In the genomic region with DNA sequence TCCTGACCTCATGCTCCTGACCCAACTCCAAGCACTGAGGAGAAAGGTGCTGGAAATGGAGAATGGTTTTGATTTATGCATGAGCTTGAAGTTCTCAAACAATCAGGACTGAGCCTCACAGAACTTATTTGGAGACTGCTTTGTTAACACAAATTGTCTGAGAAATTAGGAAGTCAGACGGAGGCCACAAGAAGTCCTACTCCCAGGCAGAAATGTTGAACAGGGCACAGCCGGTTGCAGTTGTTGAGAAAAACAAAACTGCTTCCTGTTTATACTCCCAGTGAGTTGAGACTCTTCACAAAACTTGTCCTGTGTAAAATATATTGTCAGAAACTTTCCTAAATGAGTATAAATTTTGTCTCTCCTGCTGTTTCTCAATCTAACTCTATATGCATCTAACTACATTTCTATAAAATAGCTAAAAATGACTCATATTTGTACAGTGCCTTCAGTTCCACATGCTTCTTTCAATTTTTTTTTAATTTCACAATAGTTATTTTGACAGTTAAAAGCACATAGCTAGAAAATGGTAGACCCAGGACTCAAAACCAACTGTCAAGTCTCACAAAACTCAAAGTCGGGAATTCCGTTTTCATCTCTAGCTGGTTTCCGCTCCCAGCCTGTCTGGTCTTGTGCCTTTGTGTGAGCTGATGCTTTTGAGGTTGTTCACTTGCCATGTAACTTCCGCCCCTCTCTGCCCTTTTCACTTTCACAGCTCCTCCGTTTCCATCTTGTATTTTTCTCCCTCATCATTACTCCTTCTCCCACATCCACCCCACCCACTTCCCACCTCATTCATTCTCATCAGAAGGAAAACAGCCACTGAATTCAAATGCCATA, we compare ENCODE assay signal across 23 cellular contexts.
"Had no signal": no experiment of that assay in that cellular context is flagged by ENCODE, and none has a peak within 500 bp of the region (broad histone marks: within the 10 kb centered on the region; RNA-seq: fewer than 3 reads in every experiment).

No MANE protein-coding gene starts in this region.

- H3K27me3 Mint-ChIP-seq: dendritic cell treated with granulocyte-macrophage colony-stimulating factor and Interleukin-4, amounts not matched to agents 40 ng/mL and 50 ng/mL, for 4 days; progenitor cell of endocrine pancreas; stimulated activated memory B cell treated with anti-CD40 and anti-IgM and Interleukin-4, amounts not matched to agents 10 μg/mL and 1 μg/mL and 100 μg/mL, for 72 hours had no signal

- ATAC-seq: esophagus mucosa; lower lobe of right lung; naive thymus-derived CD4-positive, alpha-beta T cell had no signal

- H3K9me3 ChIP-seq: lower lobe of right lung, stomach, suprapubic skin, tibial nerve had no signal

- H3K27ac Mint-ChIP-seq: activated naive CD4-positive, alpha-beta T cell treated with anti-CD3 and anti-CD28 coated beads, Interleukin-2, amount 50 U/mL, for 24 hours; brain; dendritic cell treated with granulocyte-macrophage colony-stimulating factor and Interleukin-4, amounts not matched to agents 40 ng/mL and 50 ng/mL, for 4 days; naive thymus-derived CD4-positive, alpha-beta T cell; progenitor cell of endocrine pancreas; stimulated activated memory B cell treated with anti-CD40 and anti-IgM and Interleukin-4, amounts not matched to agents 10 μg/mL and 1 μg/mL and 100 μg/mL, for 72 hours had no signal

- H3K9me3 Mint-ChIP-seq: activated naive CD4-positive, alpha-beta T cell treated with anti-CD3 and anti-CD28 coated beads, Interleukin-2, amount 50 U/mL, for 24 hours; dendritic cell treated with granulocyte-macrophage colony-stimulating factor and Interleukin-4, amounts not matched to agents 40 ng/mL and 50 ng/mL, for 4 days; neural crest cell; stimulated activated memory B cell treated with anti-CD40 and anti-IgM and Interleukin-4, amounts not matched to agents 10 μg/mL and 1 μg/mL and 100 μg/mL, for 72 hours had no signal

- H3K36me3 Mint-ChIP-seq: activated naive CD4-positive, alpha-beta T cell treated with anti-CD3 and anti-CD28 coated beads, Interleukin-2, amount 50 U/mL, for 24 hours; brain; naive thymus-derived CD4-positive, alpha-beta T cell; stimulated activated memory B cell treated with anti-CD40 and anti-IgM and Interleukin-4, amounts not matched to agents 10 μg/mL and 1 μg/mL and 100 μg/mL, for 72 hours had no signal

- H3K27ac ChIP-seq: lower lobe of right lung, stomach, suprapubic skin, tibial nerve had no signal

- H3K36me3 ChIP-seq: lower lobe of right lung, stomach, suprapubic skin, tibial nerve had no signal

- H3K4me1 Mint-ChIP-seq: activated naive CD4-positive, alpha-beta T cell treated with anti-CD3 and anti-CD28 coated beads, Interleukin-2, amount 50 U/mL, for 24 hours; naive thymus-derived CD4-positive, alpha-beta T cell; neural crest cell; stimulated activated memory B cell treated with anti-CD40 and anti-IgM and Interleukin-4, amounts not matched to agents 10 μg/mL and 1 μg/mL and 100 μg/mL, for 72 hours had no signal

- DNase-seq: activated CD4-positive, alpha-beta T cell treated with anti-CD3 and anti-CD28 coated beads for 1 hour; activated gamma-delta T cell treated with Interleukin-2 at 50 U/mL for 16 hours; activated T-cell treated with anti-CD3 and anti-CD28 coated beads, Interleukin-2, amount 50 U/mL, for 1 hour; anterior cingulate cortex; effector CD4-positive, alpha-beta T cell; head of caudate nucleus; hypothalamus; lower lobe of right lung; naive thymus-derived CD4-positive, alpha-beta T cell; stimulated activated CD4-positive, alpha-beta T cell treated with anti-CD3 and anti-CD28 coated beads, Interleukin-2, amount 100 ng/mL, for 24 hours; stomach; T-helper 1 cell had no signal

- H3K27me3 ChIP-seq: stomach, suprapubic skin, tibial nerve had no signal

- H3K4me1 ChIP-seq: lower lobe of right lung, stomach, suprapubic skin, tibial nerve had no signal

- FAIRE-seq: endometrium, frontal cortex had no signal

- H3K4me3 Mint-ChIP-seq: activated naive CD4-positive, alpha-beta T cell treated with anti-CD3 and anti-CD28 coated beads, Interleukin-2, amount 50 U/mL, for 24 hours; brain; dendritic cell treated with granulocyte-macrophage colony-stimulating factor and Interleukin-4, amounts not matched to agents 40 ng/mL and 50 ng/mL, for 4 days; naive thymus-derived CD4-positive, alpha-beta T cell; neural crest cell; stimulated activated memory B cell treated with anti-CD40 and anti-IgM and Interleukin-4, amounts not matched to agents 10 μg/mL and 1 μg/mL and 100 μg/mL, for 72 hours had no signal

- H3K4me3 ChIP-seq: lower lobe of right lung, stomach, suprapubic skin, tibial nerve had no signal
